12 cellular contexts compared by ENCODE assay signal in the genomic region with DNA sequence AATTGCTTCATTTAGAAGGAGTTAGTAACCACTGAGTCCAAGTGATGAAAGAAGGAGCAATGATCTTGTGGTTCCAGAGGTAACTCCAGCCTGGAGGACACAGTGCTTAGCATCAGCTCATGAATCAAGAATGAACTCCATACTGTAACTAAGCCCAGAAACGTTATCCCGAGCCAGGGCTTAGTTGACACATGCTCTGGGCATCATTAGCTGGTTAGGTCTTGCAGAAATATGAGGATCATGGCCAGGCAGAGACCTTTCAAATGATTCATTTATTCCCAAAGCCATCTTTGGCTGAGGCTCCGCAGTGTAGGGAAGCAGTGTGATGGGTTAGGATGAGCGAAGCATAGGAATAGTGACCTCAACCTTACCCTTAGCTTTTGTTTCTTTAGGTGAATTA.
DNase-seq lines count a peak whose midpoint lies in the region; ATAC-seq, FAIRE-seq and TF ChIP-seq lines count a peak whose summit lies in the region.
"Had no signal": no experiment of that assay in that cellular context is flagged by ENCODE, and none has a peak within 500 bp of the region (broad histone marks: within the 10 kb centered on the region; RNA-seq: fewer than 3 reads in every experiment).

No MANE protein-coding gene starts in this region.

- H3K4ac ChIP-seq in trophoblast cell (ENCODE audit: low read depth, low read length) = no peak overlapping the region

- ATAC-seq in RWPE2 (ENCODE audit: low read depth) (peak; percentile 66), GM21381 (IDR thresholded peaks at IDR 0.05; ENCODE audit: unreplicated experiment) (no peak), HG03439 (IDR thresholded peaks at IDR 0.05; ENCODE audit: unreplicated experiment) (no peak)
- ATAC-seq: Panc1 had no signal

- no peak overlapping the region for H2BK5ac ChIP-seq in trophoblast cell (ENCODE audit: low read depth, low read length, poor library complexity)

- peak overlapping the region; percentile 48 for H2BK12ac ChIP-seq in trophoblast cell (ENCODE audit: low read length)

- FAIRE-seq in urothelium cell line (lab: Jason Lieb, UNC) = no peak

- peak overlapping the region; percentile 39 for H4K91ac ChIP-seq in trophoblast cell (ENCODE audit: low read depth, low read length)

- H3K27ac ChIP-seq in RWPE2 (ENCODE audit: poor library complexity, severe bottlenecking) (peak overlapping the region; percentile 83), trophoblast cell (ENCODE audit: low read depth, low read length) (peak overlapping the region; percentile 64)
- H3K27ac ChIP-seq: BLaER1, parathyroid adenoma had no signal

- H3K23ac ChIP-seq in trophoblast cell (ENCODE audit: low read length) = no peak overlapping the region

- H3K9me3 ChIP-seq in RWPE2 (ENCODE audit: severe bottlenecking) (no peaks in the 10 kb centered on the region), trophoblast cell (ENCODE audit: insufficient read depth, low read depth, low read length) (no peaks in the 10 kb centered on the region)
- H3K9me3 ChIP-seq: BLaER1 had no signal

- no peak overlapping the region for H4K12ac ChIP-seq in trophoblast cell (ENCODE audit: low read depth, low read length)

- H3K9ac ChIP-seq in trophoblast cell (ENCODE audit: low read length) = no peak overlapping the region
- H3K9ac ChIP-seq: BLaER1, parathyroid adenoma had no signal

- no peaks in the 10 kb centered on the region for H3K79me2 ChIP-seq in trophoblast cell (ENCODE audit: control insufficient read depth, insufficient read depth, low read length, poor library complexity)
- H3K79me2 ChIP-seq: parathyroid adenoma had no signal

- H2AK5ac ChIP-seq in trophoblast cell (ENCODE audit: low read length) = peak overlapping the region; percentile 72

- H3K79me1 ChIP-seq in trophoblast cell (ENCODE audit: low read length) = peaks cover 3% of the 10 kb centered on the region

- H3K27me3 ChIP-seq in RWPE2 (ENCODE audit: insufficient read depth, poor library complexity, severe bottlenecking) (no peaks in the 10 kb centered on the region), trophoblast cell (ENCODE audit: insufficient read depth, low read length) (no peaks in the 10 kb centered on the region)
- H3K27me3 ChIP-seq: BLaER1 had no signal

- peak overlapping the region; percentile 36 for H4K8ac ChIP-seq in trophoblast cell (ENCODE audit: low read depth, low read length)

- no CpG with 5 or more reads among the region's 4 CpGs for WGBS in trophoblast cell (ENCODE audit: extremely low coverage, insufficient coverage, insufficient read length)

- H3K4me2 ChIP-seq in trophoblast cell (ENCODE audit: low read length) = no peak overlapping the region
- H3K4me2 ChIP-seq: BLaER1 had no signal

- no peak overlapping the region for H3K4me3 ChIP-seq in RWPE2 (ENCODE audit: severe bottlenecking)
- no peak overlapping the region for H3K4me3 ChIP-seq in trophoblast cell (ENCODE audit: low read depth, low read length)
- H3K4me3 ChIP-seq: BLaER1 had no signal

- H2BK120ac ChIP-seq in trophoblast cell (ENCODE audit: insufficient read depth, low read length, poor library complexity) = no peak overlapping the region

- H3K4me1 ChIP-seq in RWPE2 (ENCODE audit: insufficient read depth, poor library complexity, severe bottlenecking) (peaks cover 57% of the 10 kb centered on the region), trophoblast cell (ENCODE audit: control insufficient read depth in 1 of 2, insufficient read depth in 2 of 2, low read length in 2 of 2) (peaks cover 2 to 4% of the 10 kb centered on the region in 2 experiments)
- H3K4me1 ChIP-seq: parathyroid adenoma had no signal

- no peak overlapping the region for H2AFZ ChIP-seq in trophoblast cell (ENCODE audit: insufficient read depth, low read length, poor library complexity)

- H3K36me3 ChIP-seq in RWPE2 (ENCODE audit: low read depth) (no peaks in the 10 kb centered on the region), trophoblast cell (ENCODE audit: control insufficient read depth in 1 of 2, insufficient read depth in 2 of 2, low read length in 2 of 2) (no peaks in the 10 kb centered on the region)
- H3K36me3 ChIP-seq: BLaER1 had no signal

- no peak overlapping the region for H3K18ac ChIP-seq in trophoblast cell (ENCODE audit: low read length)

- DNase-seq in AG08396 (ENCODE audit: low spot score) (peak; percentile 29), RWPE2 (ENCODE audit: low spot score) (peak; percentile 55), fibroblast of peridontal ligament (ENCODE audit: extremely low read depth) (peak; percentile 97), trophoblast cell (no peak), COR-L47 (lab: John Stamatoyannopoulos, UW) (no peak), urothelium cell line (ENCODE audit: low spot score) (no peak)
- DNase-seq: NCI-H2081 had no signal

- no peak for TF ChIP-seq CTCF in RWPE2 (IDR thresholded peaks at IDR 0.05; ENCODE audit: poor library complexity, severe bottlenecking)

- peak overlapping the region; percentile 66 for H3K14ac ChIP-seq in trophoblast cell (ENCODE audit: low read length)

Comparison
In these comparisons a context has a peak if more than half of its experiments do, and no peak if none do; other contexts are left out.
1. DNase-seq: peak in AG08396 (single experiment), RWPE2 (single experiment) and fibroblast of peridontal ligament (single experiment); none in trophoblast cell (0 of 2), COR-L47 (single experiment) and urothelium cell line (single experiment).